In the genomic region with DNA sequence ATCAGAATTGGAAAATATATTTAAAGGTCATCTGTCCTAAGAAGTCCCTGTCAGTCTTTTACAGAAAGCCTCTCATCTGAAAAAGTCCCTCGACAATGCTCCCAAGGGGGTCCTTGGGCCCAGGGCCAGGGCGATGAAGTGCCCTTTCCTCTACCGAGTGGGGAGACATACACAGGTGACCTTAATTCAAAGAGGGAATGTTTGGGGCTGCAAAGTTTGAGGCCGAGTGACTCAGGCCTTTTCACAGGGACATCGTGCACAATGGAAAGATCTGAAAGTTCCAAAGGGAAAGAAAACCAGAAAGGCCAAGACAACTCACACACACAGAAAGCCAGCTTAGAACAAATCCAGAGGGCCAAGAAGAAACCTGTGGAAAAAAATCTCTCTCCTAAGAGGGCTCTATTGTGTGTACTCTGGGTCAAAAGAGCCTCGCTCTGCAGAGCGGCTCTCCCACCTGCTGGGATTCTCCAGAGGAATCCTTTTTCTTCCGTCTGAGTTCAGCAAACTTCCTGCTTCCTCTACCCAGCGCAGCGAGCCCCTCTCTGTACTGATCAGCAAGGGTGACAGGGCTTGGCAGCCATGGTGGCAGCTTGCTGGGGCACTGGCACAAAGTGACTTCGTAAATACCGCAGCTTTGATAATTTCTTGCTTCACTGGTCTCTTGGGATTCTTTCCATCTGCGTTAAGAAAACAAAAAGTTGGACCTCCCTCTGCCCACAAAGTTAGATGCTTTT, we compare ENCODE assay signal across 1 cellular context.
TF ChIP-seq lines count a peak whose summit lies in the region.

No MANE protein-coding gene starts in this region.

TF ChIP-seq in HepG2, 621 proteins besides CTCF, POLR2A, EP300 and RAD21 (continued from another document):
- TF ChIP-seq, protein P1, sequence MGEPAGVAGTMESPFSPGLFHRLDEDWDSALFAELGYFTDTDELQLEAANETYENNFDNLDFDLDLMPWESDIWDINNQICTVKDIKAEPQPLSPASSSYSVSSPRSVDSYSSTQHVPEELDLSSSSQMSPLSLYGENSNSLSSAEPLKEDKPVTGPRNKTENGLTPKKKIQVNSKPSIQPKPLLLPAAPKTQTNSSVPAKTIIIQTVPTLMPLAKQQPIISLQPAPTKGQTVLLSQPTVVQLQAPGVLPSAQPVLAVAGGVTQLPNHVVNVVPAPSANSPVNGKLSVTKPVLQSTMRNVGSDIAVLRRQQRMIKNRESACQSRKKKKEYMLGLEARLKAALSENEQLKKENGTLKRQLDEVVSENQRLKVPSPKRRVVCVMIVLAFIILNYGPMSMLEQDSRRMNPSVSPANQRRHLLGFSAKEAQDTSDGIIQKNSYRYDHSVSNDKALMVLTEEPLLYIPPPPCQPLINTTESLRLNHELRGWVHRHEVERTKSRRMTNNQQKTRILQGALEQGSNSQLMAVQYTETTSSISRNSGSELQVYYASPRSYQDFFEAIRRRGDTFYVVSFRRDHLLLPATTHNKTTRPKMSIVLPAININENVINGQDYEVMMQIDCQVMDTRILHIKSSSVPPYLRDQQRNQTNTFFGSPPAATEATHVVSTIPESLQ (CRISPR knock-in tag; conservative IDR thresholded peaks at IDR 0.05): no peak
- TF ChIP-seq SRSF9 (IDR thresholded peaks at IDR 0.05; ENCODE audit: borderline replicate concordance, insufficient read depth, low read depth, low read length, poor library complexity, severe bottlenecking) (no peak), ZNF235 (CRISPR knock-in tag; IDR thresholded peaks at IDR 0.05; ENCODE audit: borderline replicate concordance) (no peak), TFAP4 (IDR thresholded peaks at IDR 0.05; ENCODE audit: borderline replicate concordance, low read depth) (no peak), ZNF281 (CRISPR knock-in tag; IDR thresholded peaks at IDR 0.05; ENCODE audit: borderline replicate concordance) (no peak), ZKSCAN5 (CRISPR knock-in tag; IDR thresholded peaks at IDR 0.05) (no peak), SIX1 (CRISPR knock-in tag; IDR thresholded peaks at IDR 0.05; ENCODE audit: borderline replicate concordance) (no peak)
